ENCODE assay signal across 13 cellular contexts in genomic region chr14:85856430-85856829, GRCh38.
DNase-seq lines count a peak whose midpoint lies in the region; ATAC-seq and TF ChIP-seq lines count a peak whose summit lies in the region.
"Had no signal": no experiment of that assay in that cellular context is flagged by ENCODE, and none has a peak within 500 bp of the region (broad histone marks: within the 10 kb centered on the region; RNA-seq: fewer than 3 reads in every experiment).

No MANE protein-coding gene starts in this region.

- no peak for TF ChIP-seq POLR2A in vagina (IDR thresholded peaks at IDR 0.05)

- H3K36me3 Mint-ChIP-seq in CD8-positive, alpha-beta T cell = no peaks in the 10 kb centered on the region
- H3K36me3 Mint-ChIP-seq in HFFc6 (ENCODE audit: low read depth) = no peaks in the 10 kb centered on the region
- H3K36me3 Mint-ChIP-seq: activated naive CD8-positive, alpha-beta T cell treated with anti-CD3 and anti-CD28 coated beads, Interleukin-2, amount 10 ng/mL, durations not matched to agents 7 days and 5 days; immature natural killer cell had no signal

- H3K4me1 ChIP-seq in CD8-positive, alpha-beta T cell (ENCODE audit: insufficient read depth, low read length) = no peaks in the 10 kb centered on the region
- peaks cover 26% of the 10 kb centered on the region for H3K4me1 ChIP-seq in adipocyte (ENCODE audit: control insufficient read depth, insufficient read depth, low read length)
- no peaks in the 10 kb centered on the region for H3K4me1 ChIP-seq in vagina
- H3K4me1 ChIP-seq: Caco-2, colonic mucosa, suprapubic skin had no signal

- H3K27ac Mint-ChIP-seq in CD8-positive, alpha-beta T cell = no peak overlapping the region
- no peak overlapping the region for H3K27ac Mint-ChIP-seq in HFFc6
- H3K27ac Mint-ChIP-seq: activated naive CD8-positive, alpha-beta T cell treated with anti-CD3 and anti-CD28 coated beads, Interleukin-2, amount 10 ng/mL, durations not matched to agents 7 days and 5 days; immature natural killer cell had no signal

- no peaks in the 10 kb centered on the region for H3K9me3 ChIP-seq in CD8-positive, alpha-beta T cell (ENCODE audit: low read length)
- H3K9me3 ChIP-seq in adipocyte (ENCODE audit: control insufficient read depth, low read length) (no peaks in the 10 kb centered on the region), vagina (no peaks in the 10 kb centered on the region)
- H3K9me3 ChIP-seq: Caco-2, colonic mucosa, suprapubic skin had no signal

- no peaks in the 10 kb centered on the region for H3K27me3 ChIP-seq in CD8-positive, alpha-beta T cell (ENCODE audit: insufficient read depth, low read length)
- H3K27me3 ChIP-seq in adipocyte (replicated peaks; ENCODE audit: control insufficient read depth, insufficient read depth, low read length) (no peaks in the 10 kb centered on the region), vagina (no peaks in the 10 kb centered on the region)
- H3K27me3 ChIP-seq: colonic mucosa, suprapubic skin had no signal

- POLR2A ChIA-PET in CD8-positive, alpha-beta T cell (lab: Charles Lee) = no interaction called here

- DNase-seq in CD8-positive, alpha-beta T cell = no peak
- DNase-seq in HFFc6 (no peak), adipocyte (ENCODE audit: low read depth) (peak; percentile 23), medulla oblongata (ENCODE audit: extremely low spot score) (peak; percentile 20), vagina (ENCODE audit: extremely low spot score in 2 of 2) (no peak), substantia nigra (lab: John Stamatoyannopoulos, UW) (no peak)
- DNase-seq: activated naive CD8-positive, alpha-beta T cell treated with anti-CD3 and anti-CD28 coated beads, Interleukin-2, amount 10 ng/mL, durations not matched to agents 7 days and 5 days; Caco-2; colonic mucosa; immature natural killer cell; NCI-H2029 treated with DMSO at 0.1 percent for 48 hours had no signal

- peak; percentile 28 for TF ChIP-seq CTCF in CD8-positive, alpha-beta T cell (IDR thresholded peaks at IDR 0.05)
- TF ChIP-seq CTCF in HFFc6 (IDR thresholded peaks at IDR 0.05) = peak; percentile 28; the same call in 1 of the 2 replicates
- no peak for TF ChIP-seq CTCF in vagina (IDR thresholded peaks at IDR 0.05)

- no peak overlapping the region for H3K4me3 Mint-ChIP-seq in CD8-positive, alpha-beta T cell
- H3K4me3 Mint-ChIP-seq in HFFc6 = no peak overlapping the region
- H3K4me3 Mint-ChIP-seq: activated naive CD8-positive, alpha-beta T cell treated with anti-CD3 and anti-CD28 coated beads, Interleukin-2, amount 10 ng/mL, durations not matched to agents 7 days and 5 days; immature natural killer cell had no signal

- no peaks in the 10 kb centered on the region for H3K4me1 Mint-ChIP-seq in CD8-positive, alpha-beta T cell (ENCODE audit: low read depth)
- H3K4me1 Mint-ChIP-seq in HFFc6 (ENCODE audit: low read depth) = no peaks in the 10 kb centered on the region
- H3K4me1 Mint-ChIP-seq: activated naive CD8-positive, alpha-beta T cell treated with anti-CD3 and anti-CD28 coated beads, Interleukin-2, amount 10 ng/mL, durations not matched to agents 7 days and 5 days had no signal

- no peak overlapping the region for H3K27ac ChIP-seq in CD8-positive, alpha-beta T cell (ENCODE audit: low read depth, low read length)
- H3K27ac ChIP-seq in vagina (no peak overlapping the region), substantia nigra (ENCODE audit: low read depth, low read length, poor library complexity, severe bottlenecking) (no peak overlapping the region)
- H3K27ac ChIP-seq: colonic mucosa, suprapubic skin had no signal

- no peak overlapping the region for H3K4me3 ChIP-seq in CD8-positive, alpha-beta T cell (ENCODE audit: low read depth, low read length)
- H3K4me3 ChIP-seq in adipocyte (ENCODE audit: low read length) (no peak overlapping the region), vagina (no peak overlapping the region)
- H3K4me3 ChIP-seq: colonic mucosa, suprapubic skin had no signal

- no peaks in the 10 kb centered on the region for H3K36me3 ChIP-seq in CD8-positive, alpha-beta T cell (ENCODE audit: insufficient read depth, low read length)
- no peaks in the 10 kb centered on the region for H3K36me3 ChIP-seq in adipocyte (ENCODE audit: control insufficient read depth, insufficient read depth, low read length, severe bottlenecking)
- no peaks in the 10 kb centered on the region for H3K36me3 ChIP-seq in vagina
- H3K36me3 ChIP-seq: colonic mucosa, suprapubic skin had no signal

- H3K9me3 Mint-ChIP-seq in CD8-positive, alpha-beta T cell = no peaks in the 10 kb centered on the region
- peaks cover 10% of the 10 kb centered on the region for H3K9me3 Mint-ChIP-seq in HFFc6
- H3K9me3 Mint-ChIP-seq: activated naive CD8-positive, alpha-beta T cell treated with anti-CD3 and anti-CD28 coated beads, Interleukin-2, amount 10 ng/mL, durations not matched to agents 7 days and 5 days; immature natural killer cell had no signal

- ATAC-seq in CD8-positive, alpha-beta T cell = no peak
- no peak for ATAC-seq in HG02973 (IDR thresholded peaks at IDR 0.05; ENCODE audit: unreplicated experiment)

- CTCF ChIA-PET in CD8-positive, alpha-beta T cell (lab: Charles Lee) = interaction anchor here (1.1 to 1.6 kb wide), 2 partner anchors 10 to 179 kb away, joined by 5 read pairs; no protein-coding TSS in a partner anchor

- no peak overlapping the region for H3K9ac ChIP-seq in adipocyte (ENCODE audit: low read length)

- intact Hi-C loops in CD8-positive, alpha-beta T cell (cut with DNase I, micrococcal nuclease) = loop anchor here in 1 of 2 experiments (10.0 kb wide), 1 partner anchor 178 kb away; no protein-coding TSS in a partner anchor
- intact Hi-C loops in vagina (cut with DNase I) = no loop called here

- H3K27me3 Mint-ChIP-seq in CD8-positive, alpha-beta T cell (ENCODE audit: low read depth) = no peaks in the 10 kb centered on the region
- H3K27me3 Mint-ChIP-seq in HFFc6 (ENCODE audit: insufficient read depth) = no peaks in the 10 kb centered on the region; the same call in 1 of the 2 replicates

Comparison
In these comparisons a context has a peak if more than half of its experiments do, and no peak if none do; other contexts are left out.
1. DNase-seq: peak in adipocyte (single experiment) and medulla oblongata (single experiment); none in CD8-positive, alpha-beta T cell (0 of 7), HFFc6 (single experiment), vagina (0 of 2) and substantia nigra (0 of 49).
2. CTCF ChIP-seq: peak in CD8-positive, alpha-beta T cell (single experiment) and HFFc6 (single experiment); none in vagina (0 of 3).